In the genomic region with DNA sequence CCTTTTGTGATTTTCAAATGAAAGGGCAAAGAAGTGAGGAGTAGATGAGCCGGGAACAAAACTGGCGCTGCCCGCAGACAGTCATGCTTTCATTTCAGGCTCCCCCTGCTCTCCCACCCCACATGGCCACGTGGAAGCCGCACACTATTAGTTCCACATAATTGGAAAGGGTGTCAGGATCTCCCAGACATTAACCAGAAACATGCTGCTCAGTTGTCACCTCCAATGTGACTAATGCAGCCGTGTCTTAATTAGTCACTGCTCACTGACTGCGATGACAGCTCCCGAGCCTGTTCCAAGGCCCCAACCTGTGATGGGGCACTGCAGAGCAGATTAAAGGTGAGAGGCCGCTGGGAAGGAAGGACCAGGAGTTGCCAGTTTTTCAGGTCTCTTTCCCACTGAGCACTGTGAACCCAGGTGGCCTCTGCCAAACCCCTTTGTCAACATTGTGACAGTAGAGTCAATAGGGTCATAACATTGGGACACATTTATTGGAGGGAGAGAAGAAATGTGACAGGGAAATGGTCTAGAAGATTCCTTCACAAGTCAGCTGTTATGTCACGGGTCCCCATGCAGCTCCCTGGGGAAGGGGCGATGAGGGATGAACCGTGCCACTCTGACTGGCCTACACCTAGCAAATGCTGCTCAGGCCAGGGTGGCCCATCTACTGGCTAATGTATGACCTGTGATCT, we compare ENCODE assay signal across 13 cellular contexts. TPM values are rescaled to one million over a fixed set of nuclear protein-coding genes. Genes with fewer than 3 reads are reported as not detected.
A peak's percentile ranks its signal among the peaks of the same experiment; 100 is the strongest.
DNase-seq lines count a peak whose midpoint lies in the region; ATAC-seq, FAIRE-seq and TF ChIP-seq lines count a peak whose summit lies in the region.
"Had no signal": no experiment of that assay in that cellular context is flagged by ENCODE, and none has a peak within 500 bp of the region (broad histone marks: within the 10 kb centered on the region; RNA-seq: fewer than 3 reads in every experiment).

No MANE protein-coding gene starts in this region.

- TF ChIP-seq EP300 in HepG2 (IDR thresholded peaks at IDR 0.05; ENCODE audit: low read depth in 2 of 2, low read length in 2 of 2): 0 out of 4 replicates have a peak, but pooled peaks of 1 of the 2 experiments have one; percentile 12
- no peak for TF ChIP-seq EP300 in HepG2 (CRISPR knock-in tag; IDR thresholded peaks at IDR 0.05; ENCODE audit: borderline replicate concordance)

- no peaks in the 10 kb centered on the region for H4K20me1 ChIP-seq in HepG2 (ENCODE audit: insufficient read depth, low read length)

- no peak overlapping the region for H3K27ac ChIP-seq in HepG2 (ENCODE audit: extremely low read length, insufficient read depth, low read length)

- CTCF ChIA-PET in HepG2 (lab: Yijun Ruan, JAX; ENCODE audit: low intra/inter-chr PET ratio, low total read pairs): no interaction called here

- peaks cover 19% of the 10 kb centered on the region for H3K4me1 ChIP-seq in HepG2 (ENCODE audit: insufficient read depth, low read length)

- POLR2A ChIA-PET in HepG2 (lab: Yijun Ruan, JAX): interaction anchor here (1.3 kb wide), 1 partner anchor 9 kb away, joined by 3 read pairs; no protein-coding TSS in a partner anchor

- ATAC-seq in HepG2 (peak; percentile 73), GM19035 (IDR thresholded peaks at IDR 0.05; ENCODE audit: unreplicated experiment) (no peak)

- no peaks in the 10 kb centered on the region for H3K27me3 ChIP-seq in HepG2 (ENCODE audit: control insufficient read depth in 1 of 2, insufficient read depth in 2 of 2, low read length in 2 of 2)

- DNase-seq in AG08395 (ENCODE audit: low spot score) (peak; percentile 31), HK-2 (ENCODE audit: unreplicated experiment) (peak; percentile 33), cerebellar cortex (ENCODE audit: low spot score) (peak; percentile 43), HepG2 (ENCODE audit: low spot score) (peak; percentile 41), putamen (ENCODE audit: low spot score) (no peak), HCEC 1CT (no peak)
- DNase-seq in effector CD4-positive, alpha-beta T cell: no peak
- DNase-seq: activated CD8-positive, alpha-beta memory T cell treated with anti-CD3 and anti-CD28 coated beads, Interleukin-2, amount 50 U/mL, for 4 hours; CD4-positive, CD25-positive, alpha-beta regulatory T cell; Kasumi-1; NCI-H526 treated with DMSO at 0.1 percent for 48 hours; stimulated activated CD4-positive, alpha-beta T cell treated with anti-CD3 and anti-CD28 coated beads, Interleukin-2, amount 100 ng/mL, for 24 hours had no signal

- H3K9me3 ChIP-seq in HepG2 (ENCODE audit: low read length): no peaks in the 10 kb centered on the region

- H2AFZ ChIP-seq in HepG2 (ENCODE audit: low read length): no peak overlapping the region

- 38% methylated on average over 10 of the region's 12 CpGs for WGBS in HepG2 (ENCODE audit: low lambda C conversion rate)

- H3K4me3 ChIP-seq in HepG2 (replicated peaks in 1 of 3; ENCODE audit: insufficient read depth in 1 of 3, low read depth in 2 of 3, low read length in 3 of 3): no peak overlapping the region

- no peak overlapping the region for H3K9ac ChIP-seq in HepG2 (ENCODE audit: insufficient read depth, low read depth, low read length)

- H3K36me3 ChIP-seq in HepG2 (replicated peaks in 1 of 2; ENCODE audit: control insufficient read depth in 1 of 2, insufficient read depth in 2 of 2, low read length in 2 of 2): no peaks in the 10 kb centered on the region

- intact Hi-C loops in HepG2 (cut with micrococcal nuclease; ENCODE audit: unreplicated experiment): no loop called here

- TF ChIP-seq CTCF in HepG2 (CRISPR knock-in tag; IDR thresholded peaks at IDR 0.05): no peak

- no peaks in the 10 kb centered on the region for H3K79me2 ChIP-seq in HepG2 (ENCODE audit: insufficient read depth, low read length)

- in situ Hi-C loops in HepG2 (cut with HindIII; ENCODE audit: extremely low pct_ligation_motif_present, low pct_unique_long_range_greater_than_20kb): no loop called here

- peak overlapping the region; percentile 56 for H3K4me2 ChIP-seq in HepG2 (ENCODE audit: low read depth, low read length)

- no peak for TF ChIP-seq RAD21 in HepG2 (CRISPR knock-in tag; IDR thresholded peaks at IDR 0.05)

- TF ChIP-seq POLR2A in HepG2 (IDR thresholded peaks at IDR 0.05; ENCODE audit: insufficient read depth in 1 of 2, low read depth in 2 of 2, low read length in 2 of 2): no peak

- peak; percentile 55 for FAIRE-seq in HepG2 (lab: Jason Lieb, UNC)

- no TSS peak for BruUV-seq in HepG2 (replicated peaks; lab: Mats Ljungman, UMichigan)

TF ChIP-seq in HepG2, 621 proteins besides CTCF, POLR2A, EP300 and RAD21 (continues in another document):
- TF ChIP-seq, protein P1, sequence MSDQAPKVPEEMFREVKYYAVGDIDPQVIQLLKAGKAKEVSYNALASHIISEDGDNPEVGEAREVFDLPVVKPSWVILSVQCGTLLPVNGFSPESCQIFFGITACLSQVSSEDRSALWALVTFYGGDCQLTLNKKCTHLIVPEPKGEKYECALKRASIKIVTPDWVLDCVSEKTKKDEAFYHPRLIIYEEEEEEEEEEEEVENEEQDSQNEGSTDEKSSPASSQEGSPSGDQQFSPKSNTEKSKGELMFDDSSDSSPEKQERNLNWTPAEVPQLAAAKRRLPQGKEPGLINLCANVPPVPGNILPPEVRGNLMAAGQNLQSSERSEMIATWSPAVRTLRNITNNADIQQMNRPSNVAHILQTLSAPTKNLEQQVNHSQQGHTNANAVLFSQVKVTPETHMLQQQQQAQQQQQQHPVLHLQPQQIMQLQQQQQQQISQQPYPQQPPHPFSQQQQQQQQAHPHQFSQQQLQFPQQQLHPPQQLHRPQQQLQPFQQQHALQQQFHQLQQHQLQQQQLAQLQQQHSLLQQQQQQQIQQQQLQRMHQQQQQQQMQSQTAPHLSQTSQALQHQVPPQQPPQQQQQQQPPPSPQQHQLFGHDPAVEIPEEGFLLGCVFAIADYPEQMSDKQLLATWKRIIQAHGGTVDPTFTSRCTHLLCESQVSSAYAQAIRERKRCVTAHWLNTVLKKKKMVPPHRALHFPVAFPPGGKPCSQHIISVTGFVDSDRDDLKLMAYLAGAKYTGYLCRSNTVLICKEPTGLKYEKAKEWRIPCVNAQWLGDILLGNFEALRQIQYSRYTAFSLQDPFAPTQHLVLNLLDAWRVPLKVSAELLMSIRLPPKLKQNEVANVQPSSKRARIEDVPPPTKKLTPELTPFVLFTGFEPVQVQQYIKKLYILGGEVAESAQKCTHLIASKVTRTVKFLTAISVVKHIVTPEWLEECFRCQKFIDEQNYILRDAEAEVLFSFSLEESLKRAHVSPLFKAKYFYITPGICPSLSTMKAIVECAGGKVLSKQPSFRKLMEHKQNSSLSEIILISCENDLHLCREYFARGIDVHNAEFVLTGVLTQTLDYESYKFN (CRISPR knock-in tag; conservative IDR thresholded peaks at IDR 0.05): peak; percentile 48; the same call in 1 of the 2 replicates
- TF ChIP-seq SALL1 (CRISPR knock-in tag; IDR thresholded peaks at IDR 0.05): peak; percentile 73

RNA-seq across cellular contexts. Expression of a gene that starts 38.6 kb away (rescaled TPM):
- 12.8 and 15.6 TPM in 2 replicates for total RNA-seq in HepG2 (2016; rRNA removed; fragmentation: Illumina TruSeq; extraction: Trizol)
- 8.9 and 9.3 TPM in 2 replicates for total RNA-seq in HepG2 (2016; cell fraction: cytosol; rRNA removed; fragmentation: Illumina TruSeq; extraction: Trizol; ENCODE audit: low read depth)
- 14.5 and 15.1 TPM in 2 replicates for total RNA-seq in HepG2 (2016; cell fraction: insoluble cytoplasmic fraction; rRNA removed; fragmentation: Illumina TruSeq; extraction: Trizol)
- total RNA-seq in HepG2 (2016; cell fraction: membrane; rRNA removed; fragmentation: Illumina TruSeq; extraction: Trizol): 10.0 and 10.3 TPM in 2 replicates
- 9.9 and 12.6 TPM in 2 replicates for total RNA-seq in HepG2 (2016; cell fraction: nucleus; rRNA removed; fragmentation: Illumina TruSeq; extraction: Trizol)
- 3.8 and 4.0 TPM in 2 replicates for polyA plus RNA-seq in HepG2 (2011; rRNA removed)
- 2.9 and 3.8 TPM in 2 replicates for polyA plus RNA-seq in HepG2 (2011; cell fraction: cytosol; rRNA removed)
- 3.1 and 5.0 TPM in 2 replicates for polyA plus RNA-seq in HepG2 (2011; cell fraction: nucleus; rRNA removed)
- polyA plus RNA-seq in HepG2 (2012): 3.3 TPM in 2 replicates
- polyA plus RNA-seq in HepG2 (2016; cell fraction: cytosol; fragmentation: Illumina TruSeq; extraction: Trizol; ENCODE audit: low read depth): 1.5 TPM in 2 replicates
- 9.8 and 11.0 TPM in 2 replicates for polyA plus RNA-seq in HepG2 (2016; cell fraction: insoluble cytoplasmic fraction; fragmentation: Illumina TruSeq; extraction: Trizol; ENCODE audit: low read depth)
- 4.1 and 4.6 TPM in 2 replicates for polyA plus RNA-seq in HepG2 (2016; cell fraction: membrane; fragmentation: Illumina TruSeq; extraction: Trizol; ENCODE audit: low read depth)
- polyA plus RNA-seq in HepG2 (2016; cell fraction: nucleus; fragmentation: Illumina TruSeq; extraction: Trizol; ENCODE audit: insufficient read depth, low read depth): 9.0 and 10.5 TPM in 2 replicates
- polyA minus RNA-seq in HepG2 (2011; rRNA and poly(A)+ RNA removed; ENCODE audit: low replicate concordance): 13.9 and 50.6 TPM in 2 replicates
- 5.8 and 10.0 TPM in 2 replicates for polyA minus RNA-seq in HepG2 (2011; cell fraction: cytosol; rRNA and poly(A)+ RNA removed)
- polyA minus RNA-seq in HepG2 (2011; cell fraction: nucleus; rRNA and poly(A)+ RNA removed): 13.1 and 13.9 TPM in 2 replicates

RNA-seq across cellular contexts. Expression of a gene that starts 45.8 kb away (rescaled TPM):
- total RNA-seq in HepG2 (2016; rRNA removed; fragmentation: Illumina TruSeq; extraction: Trizol): 25.7 and 37.0 TPM in 2 replicates
- 4.3 and 5.1 TPM in 2 replicates for total RNA-seq in HepG2 (2016; cell fraction: cytosol; rRNA removed; fragmentation: Illumina TruSeq; extraction: Trizol; ENCODE audit: low read depth)
- 25.2 and 37.3 TPM in 2 replicates for total RNA-seq in HepG2 (2016; cell fraction: insoluble cytoplasmic fraction; rRNA removed; fragmentation: Illumina TruSeq; extraction: Trizol)
- total RNA-seq in HepG2 (2016; cell fraction: membrane; rRNA removed; fragmentation: Illumina TruSeq; extraction: Trizol): 14.7 and 16.2 TPM in 2 replicates
- total RNA-seq in HepG2 (2016; cell fraction: nucleus; rRNA removed; fragmentation: Illumina TruSeq; extraction: Trizol): 30.4 and 35.0 TPM in 2 replicates
- polyA plus RNA-seq in HepG2 (2011; rRNA removed): 21.0 and 23.2 TPM in 2 replicates
- 21.9 and 27.5 TPM in 2 replicates for polyA plus RNA-seq in HepG2 (2011; cell fraction: cytosol; rRNA removed)
- 11.4 TPM in 2 replicates for polyA plus RNA-seq in HepG2 (2011; cell fraction: nucleus; rRNA removed)
- 13.7 and 19.5 TPM in 2 replicates for polyA plus RNA-seq in HepG2 (2012)
- 5.2 and 6.1 TPM in 2 replicates for polyA plus RNA-seq in HepG2 (2016; cell fraction: cytosol; fragmentation: Illumina TruSeq; extraction: Trizol; ENCODE audit: low read depth)
- polyA plus RNA-seq in HepG2 (2016; cell fraction: insoluble cytoplasmic fraction; fragmentation: Illumina TruSeq; extraction: Trizol; ENCODE audit: low read depth): 20.1 and 21.3 TPM in 2 replicates
- 10.2 and 12.2 TPM in 2 replicates for polyA plus RNA-seq in HepG2 (2016; cell fraction: membrane; fragmentation: Illumina TruSeq; extraction: Trizol; ENCODE audit: low read depth)
- polyA plus RNA-seq in HepG2 (2016; cell fraction: nucleus; fragmentation: Illumina TruSeq; extraction: Trizol; ENCODE audit: insufficient read depth, low read depth): 32.4 and 36.2 TPM in 2 replicates
- polyA minus RNA-seq in HepG2 (2011; rRNA and poly(A)+ RNA removed; ENCODE audit: low replicate concordance): 79.7 and 80.7 TPM in 2 replicates
- polyA minus RNA-seq in HepG2 (2011; cell fraction: cytosol; rRNA and poly(A)+ RNA removed): 17.0 and 17.7 TPM in 2 replicates
- 15.6 and 15.8 TPM in 2 replicates for polyA minus RNA-seq in HepG2 (2011; cell fraction: nucleus; rRNA and poly(A)+ RNA removed)

Comparison
In these comparisons a context has a peak if more than half of its experiments do, and no peak if none do; other contexts are left out.
1. DNase-seq: peak in AG08395 (single experiment), HK-2 (single experiment), cerebellar cortex (single experiment) and HepG2 (single experiment); none in putamen (single experiment), effector CD4-positive, alpha-beta T cell (single experiment) and HCEC 1CT (single experiment).